34 cellular contexts compared by ENCODE assay signal in the genomic region with DNA sequence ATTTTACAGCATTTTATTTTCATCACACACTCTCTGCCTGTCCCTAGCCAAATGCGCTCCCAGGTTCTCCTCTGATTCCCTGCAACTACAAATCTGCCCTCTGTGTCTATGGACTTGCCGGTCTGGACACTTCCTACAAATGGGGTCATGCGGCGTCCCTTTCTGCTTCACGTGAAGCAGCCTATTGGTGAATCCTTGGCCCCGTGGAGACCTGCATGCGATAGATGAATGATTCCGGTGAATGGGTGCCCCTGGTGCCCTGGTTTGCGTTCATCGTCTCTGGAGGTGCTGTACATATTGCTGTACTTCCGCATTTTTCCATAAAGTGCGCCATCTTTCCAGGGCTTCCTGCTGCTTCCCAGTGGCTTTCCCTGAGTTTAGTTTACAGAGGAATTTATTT. TPM values are rescaled to one million over a fixed set of nuclear protein-coding genes. Genes with fewer than 3 reads are reported as not detected.
"Had no signal": no experiment of that assay in that cellular context is flagged by ENCODE, and none has a peak within 500 bp of the region (broad histone marks: within the 10 kb centered on the region; RNA-seq: fewer than 3 reads in every experiment).

No MANE protein-coding gene starts in this region.

- H3K4me1 Mint-ChIP-seq: activated CD4-positive, alpha-beta T cell treated with anti-CD3 and anti-CD28 coated beads, Interleukin-2, amount 10 ng/mL, durations not matched to agents 24 days and 14 days; activated naive CD8-positive, alpha-beta T cell treated with anti-CD3 and anti-CD28 coated beads for 36 hours; activated T-helper 17 cell treated with anti-CD3 and anti-CD28 coated beads, Interleukin-2, amount 50 U/mL, for 72 hours had no signal

- H3K4me3 Mint-ChIP-seq: activated B cell treated with CpG ODN at 0.5 μM for 24 hours; activated CD4-positive, alpha-beta memory T cell treated with anti-CD3 and anti-CD28 coated beads for 36 hours; activated CD4-positive, alpha-beta T cell treated with anti-CD3 and anti-CD28 coated beads, Interleukin-2, amount 10 ng/mL, durations not matched to agents 24 days and 14 days; activated CD8-positive, alpha-beta T cell treated with anti-CD3 and anti-CD28 coated beads for 36 hours; activated naive CD4-positive, alpha-beta T cell treated with anti-CD3 and anti-CD28 coated beads for 36 hours; activated naive CD8-positive, alpha-beta T cell treated with anti-CD3 and anti-CD28 coated beads for 36 hours; activated T-cell treated with anti-CD3 and anti-CD28 coated beads, Interleukin-2, amount 50 U/mL, for 4 hours; activated T-cell treated with anti-CD3 and anti-CD28 coated beads, Interleukin-2, amount 50 U/mL, for 72 hours; activated T-helper 1 cell treated with anti-CD3 and anti-CD28 coated beads, Interleukin-12 subunit alpha, Interleukin-12 subunit beta, Interleukin-2, Interleukin-4 antibody, amounts not matched to agents 30 ng/mL and 10 ng/mL and 1 ng/mL, durations not matched to agents 14 hours and 24 hours and 36 hours; activated T-helper 17 cell treated with anti-CD3 and anti-CD28 coated beads, Interleukin-2, amount 50 U/mL, for 72 hours; T-helper 1 cell treated with Interleukin-12 subunit alpha and Interleukin-12 subunit beta and Interleukin-4 antibody, amounts not matched to agents 30 μg/mL and 1 μg/mL, for 36 hours; T-helper 2 cell treated with Interferon-gamma antibody and Interleukin-4, amounts not matched to agents 5 μg/mL and 100 μg/mL, for 36 hours had no signal

- H3K27me3 Mint-ChIP-seq: activated B cell treated with CpG ODN at 0.5 μM for 24 hours; activated CD4-positive, alpha-beta memory T cell treated with anti-CD3 and anti-CD28 coated beads for 36 hours; activated CD4-positive, alpha-beta T cell treated with anti-CD3 and anti-CD28 coated beads, Interleukin-2, amount 10 ng/mL, durations not matched to agents 24 days and 14 days; activated CD8-positive, alpha-beta T cell treated with anti-CD3 and anti-CD28 coated beads for 36 hours; activated naive CD8-positive, alpha-beta T cell treated with anti-CD3 and anti-CD28 coated beads for 36 hours; activated T-helper 17 cell treated with anti-CD3 and anti-CD28 coated beads, Interleukin-2, amount 50 U/mL, for 72 hours had no signal

- H3K9me3 Mint-ChIP-seq: activated B cell treated with CpG ODN at 0.5 μM for 24 hours; activated CD4-positive, alpha-beta memory T cell treated with anti-CD3 and anti-CD28 coated beads for 36 hours; activated CD4-positive, alpha-beta T cell treated with anti-CD3 and anti-CD28 coated beads, Interleukin-2, amount 10 ng/mL, durations not matched to agents 24 days and 14 days; activated CD8-positive, alpha-beta T cell treated with anti-CD3 and anti-CD28 coated beads for 36 hours; activated naive CD4-positive, alpha-beta T cell treated with anti-CD3 and anti-CD28 coated beads for 36 hours; activated naive CD4-positive, alpha-beta T cell treated with anti-CD3 and anti-CD28 coated beads, Interleukin-2, amount 50 U/mL, for 72 hours; activated naive CD8-positive, alpha-beta T cell treated with anti-CD3 and anti-CD28 coated beads for 36 hours; activated T-cell treated with anti-CD3 and anti-CD28 coated beads, Interleukin-2, amount 50 U/mL, for 4 hours; activated T-cell treated with anti-CD3 and anti-CD28 coated beads, Interleukin-2, amount 50 U/mL, for 72 hours; activated T-helper 1 cell treated with anti-CD3 and anti-CD28 coated beads, Interleukin-12 subunit alpha, Interleukin-12 subunit beta, Interleukin-2, Interleukin-4 antibody, amounts not matched to agents 30 ng/mL and 10 ng/mL and 1 ng/mL, durations not matched to agents 14 hours and 24 hours and 36 hours; activated T-helper 17 cell treated with anti-CD3 and anti-CD28 coated beads, Interleukin-2, amount 50 U/mL, for 72 hours; T-helper 1 cell treated with Interleukin-12 subunit alpha and Interleukin-12 subunit beta and Interleukin-4 antibody, amounts not matched to agents 30 μg/mL and 1 μg/mL, for 36 hours; T-helper 2 cell treated with Interferon-gamma antibody and Interleukin-4, amounts not matched to agents 5 μg/mL and 100 μg/mL, for 36 hours had no signal

- H3K9me3 ChIP-seq: adrenal gland, body of pancreas, breast epithelium had no signal

- DNase-seq: activated B cell treated with CpG ODN at 0.5 μM for 24 hours; activated CD4-positive, alpha-beta memory T cell treated with anti-CD3 and anti-CD28 coated beads for 36 hours; activated CD4-positive, alpha-beta T cell treated with anti-CD3 and anti-CD28 coated beads for 4 hours; activated CD4-positive, alpha-beta T cell treated with anti-CD3 and anti-CD28 coated beads, Interleukin-2, amount 10 ng/mL, durations not matched to agents 24 days and 14 days; activated CD4-positive, alpha-beta T cell treated with anti-CD3 and anti-CD28 coated beads, Interleukin-2, amount 50 U/mL, for 1 hour; activated CD4-positive, alpha-beta T cell treated with anti-CD3 and anti-CD28 coated beads, Interleukin-2, amount 50 U/mL, for 4 hours; activated CD4-positive, CD25-positive, alpha-beta regulatory T cell treated with anti-CD3 and anti-CD28 coated beads, Interleukin-2, amount 50 U/mL, for 72 hours; activated CD8-positive, alpha-beta memory T cell treated with anti-CD3 and anti-CD28 coated beads, Interleukin-2, amount 50 U/mL, for 4 hours; activated CD8-positive, alpha-beta T cell treated with anti-CD3 and anti-CD28 coated beads for 36 hours; activated effector memory CD4-positive, alpha-beta T cell treated with anti-CD3 and anti-CD28 coated beads, Interleukin-2, amount 50 U/mL, for 16 hours; activated gamma-delta T cell treated with Interleukin-2 at 50 U/mL for 16 hours; activated naive CD4-positive, alpha-beta T cell; activated naive CD4-positive, alpha-beta T cell treated with anti-CD3 and anti-CD28 coated beads for 36 hours; activated naive CD4-positive, alpha-beta T cell treated with anti-CD3 and anti-CD28 coated beads, Interleukin-2, amount 50 U/mL, for 16 hours; activated naive CD8-positive, alpha-beta T cell treated with anti-CD3 and anti-CD28 coated beads for 36 hours; activated T-cell treated with anti-CD3 and anti-CD28 coated beads for 4 hours; activated T-cell treated with anti-CD3 and anti-CD28 coated beads, Interleukin-2, amount 50 U/mL, for 1 hour; activated T-cell treated with anti-CD3 and anti-CD28 coated beads, Interleukin-2, amount 50 U/mL, for 4 hours; activated T-cell treated with anti-CD3 and anti-CD28 coated beads, Interleukin-2, amount 50 U/mL, for 72 hours; adrenal gland; amniotic stem cell; body of pancreas; brain microvascular endothelial cell; central memory CD4-positive, alpha-beta T cell; T-helper 1 cell; T-helper 2 cell; T-helper 9 cell had no signal

- H3K27ac Mint-ChIP-seq: activated B cell treated with CpG ODN at 0.5 μM for 24 hours; activated CD4-positive, alpha-beta memory T cell treated with anti-CD3 and anti-CD28 coated beads for 36 hours; activated CD4-positive, alpha-beta T cell treated with anti-CD3 and anti-CD28 coated beads, Interleukin-2, amount 10 ng/mL, durations not matched to agents 24 days and 14 days; activated CD8-positive, alpha-beta T cell treated with anti-CD3 and anti-CD28 coated beads for 36 hours; activated naive CD4-positive, alpha-beta T cell treated with anti-CD3 and anti-CD28 coated beads for 36 hours; activated naive CD4-positive, alpha-beta T cell treated with anti-CD3 and anti-CD28 coated beads, Interleukin-2, amount 50 U/mL, for 72 hours; activated naive CD8-positive, alpha-beta T cell treated with anti-CD3 and anti-CD28 coated beads for 36 hours; activated T-cell treated with anti-CD3 and anti-CD28 coated beads, Interleukin-2, amount 50 U/mL, for 72 hours; activated T-helper 1 cell treated with anti-CD3 and anti-CD28 coated beads, Interleukin-12 subunit alpha, Interleukin-12 subunit beta, Interleukin-2, Interleukin-4 antibody, amounts not matched to agents 30 ng/mL and 10 ng/mL and 1 ng/mL, durations not matched to agents 14 hours and 24 hours and 36 hours; activated T-helper 17 cell treated with anti-CD3 and anti-CD28 coated beads, Interleukin-2, amount 50 U/mL, for 72 hours; T-helper 1 cell treated with Interleukin-12 subunit alpha and Interleukin-12 subunit beta and Interleukin-4 antibody, amounts not matched to agents 30 μg/mL and 1 μg/mL, for 36 hours; T-helper 2 cell treated with Interferon-gamma antibody and Interleukin-4, amounts not matched to agents 5 μg/mL and 100 μg/mL, for 36 hours had no signal

- H3K4me1 ChIP-seq: adrenal gland, body of pancreas, breast epithelium had no signal

- H3K27me3 ChIP-seq: adrenal gland, body of pancreas, brain microvascular endothelial cell had no signal

- H3K36me3 ChIP-seq: breast epithelium had no signal

- H3K27ac ChIP-seq: adrenal gland, body of pancreas, brain microvascular endothelial cell, breast epithelium, VCaP had no signal

- H3K36me3 Mint-ChIP-seq: activated CD4-positive, alpha-beta memory T cell treated with anti-CD3 and anti-CD28 coated beads for 36 hours; activated naive CD4-positive, alpha-beta T cell treated with anti-CD3 and anti-CD28 coated beads, Interleukin-2, amount 50 U/mL, for 72 hours had no signal

- H3K4me3 ChIP-seq: adrenal gland, body of pancreas, breast epithelium had no signal

RNA-seq across cellular contexts. Expression of gene CLCN4, which starts 27.5 kb away (rescaled TPM):
- total RNA-seq: activated CD4-positive, alpha-beta memory T cell treated with anti-CD3 and anti-CD28 coated beads for 36 hours; activated CD4-positive, alpha-beta T cell treated with anti-CD3 and anti-CD28 coated beads, Interleukin-2, amount 10 ng/mL, durations not matched to agents 24 days and 14 days; activated CD8-positive, alpha-beta T cell treated with anti-CD3 and anti-CD28 coated beads for 36 hours; activated naive CD4-positive, alpha-beta T cell treated with anti-CD3 and anti-CD28 coated beads for 36 hours; activated naive CD4-positive, alpha-beta T cell treated with anti-CD3 and anti-CD28 coated beads, Interleukin-2, amount 50 U/mL, for 72 hours; activated T-helper 1 cell treated with anti-CD3 and anti-CD28 coated beads, Interleukin-12 subunit alpha, Interleukin-12 subunit beta, Interleukin-2, Interleukin-4 antibody, amounts not matched to agents 30 ng/mL and 10 ng/mL and 1 ng/mL, durations not matched to agents 14 hours and 24 hours and 36 hours had no signal
